In the genomic region with DNA sequence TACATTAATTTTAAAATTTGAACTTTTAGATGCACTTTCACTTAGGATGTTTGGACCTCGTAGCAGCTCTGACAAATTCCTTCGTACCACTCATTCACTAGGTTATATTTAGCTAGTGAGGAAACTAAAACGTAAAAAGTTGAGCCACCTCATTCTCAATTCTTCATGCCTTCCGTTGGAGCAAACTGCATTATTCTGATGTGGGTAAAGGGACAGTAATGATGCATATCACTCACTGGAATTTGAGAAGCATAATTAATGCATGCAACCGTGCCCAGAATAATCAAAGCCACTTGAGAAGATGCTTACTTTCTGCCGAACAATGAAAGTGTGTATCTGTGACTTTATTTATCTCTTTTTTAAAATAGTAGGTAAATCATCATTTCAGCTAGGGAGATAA, we compare ENCODE assay signal across 9 cellular contexts. TPM values are rescaled to one million over a fixed set of nuclear protein-coding genes. Genes with fewer than 3 reads are reported as not detected.
DNase-seq lines count a peak whose midpoint lies in the region; TF ChIP-seq lines count a peak whose summit lies in the region.
"Had no signal": no experiment of that assay in that cellular context is flagged by ENCODE, and none has a peak within 500 bp of the region (broad histone marks: within the 10 kb centered on the region; RNA-seq: fewer than 3 reads in every experiment).

No MANE protein-coding gene starts in this region.

- no peak for TF ChIP-seq POLR2A in lower leg skin (IDR thresholded peaks at IDR 0.05)

- no peaks in the 10 kb centered on the region for H3K9me3 Mint-ChIP-seq in activated naive CD4-positive, alpha-beta T cell treated with anti-CD3 and anti-CD28 coated beads for 36 hours

- peaks cover 48% of the 10 kb centered on the region for H3K36me3 Mint-ChIP-seq in activated naive CD4-positive, alpha-beta T cell treated with anti-CD3 and anti-CD28 coated beads for 36 hours (ENCODE audit: low read depth)

- no peaks in the 10 kb centered on the region for H3K27me3 Mint-ChIP-seq in activated naive CD4-positive, alpha-beta T cell treated with anti-CD3 and anti-CD28 coated beads for 36 hours (ENCODE audit: low read depth)

- 9 to 16% methylated on average over 6 of the region's 6 CpGs for WGBS in lower leg skin, 2 donors

- TF ChIP-seq CTCF in WI38 (IDR thresholded peaks at IDR 0.05; ENCODE audit: low read depth, low read length) = no peak
- TF ChIP-seq CTCF in fibroblast of villous mesenchyme (IDR thresholded peaks at IDR 0.05; ENCODE audit: insufficient read depth, low read depth, low read length) = no peak
- no peak for TF ChIP-seq CTCF in GM13977 (IDR thresholded peaks at IDR 0.05; ENCODE audit: extremely low read depth, insufficient read depth, missing control alignments)
- no peak for TF ChIP-seq CTCF in lower leg skin (IDR thresholded peaks at IDR 0.05)

- H3K4me1 ChIP-seq in subcutaneous abdominal adipose tissue (ENCODE audit: control insufficient read depth in 5 of 5, insufficient read depth in 5 of 5, low read length in 5 of 5) = peaks cover 5 to 39% (median 32%) of the 10 kb centered on the region in 5 donors

- H3K36me3 ChIP-seq in subcutaneous abdominal adipose tissue (ENCODE audit: control insufficient read depth in 5 of 5, insufficient read depth in 5 of 5, low read length in 5 of 5) = peaks cover 0 to 15% (median 10%) of the 10 kb centered on the region in 5 donors
- H3K36me3 ChIP-seq: ovary had no signal

- no peak for DNase-seq in activated naive CD4-positive, alpha-beta T cell treated with anti-CD3 and anti-CD28 coated beads for 36 hours
- no peak for DNase-seq in activated naive CD4-positive, alpha-beta T cell treated with anti-CD3 and anti-CD28 coated beads, Interleukin-2, amount 50 U/mL, for 16 hours
- peak; percentile 43 for DNase-seq in fibroblast of villous mesenchyme (ENCODE audit: low read depth)
- DNase-seq in NCI-H226 = no peak
- no peak for DNase-seq in GM13977 (ENCODE audit: low spot score)
- DNase-seq in lower leg skin (ENCODE audit: low spot score in 2 of 2) = no peak
- DNase-seq: ovary had no signal

- H3K27ac ChIP-seq in subcutaneous abdominal adipose tissue (ENCODE audit: low read depth, low read length) = peak overlapping the region; percentile 93
- H3K27ac ChIP-seq: ovary had no signal

- peaks cover 57% of the 10 kb centered on the region for H3K4me1 Mint-ChIP-seq in activated naive CD4-positive, alpha-beta T cell treated with anti-CD3 and anti-CD28 coated beads for 36 hours (ENCODE audit: low read depth)

- H3K4me3 ChIP-seq in WI38 (ENCODE audit: low read depth, low read length) = peak overlapping the region; percentile 83
- peak overlapping the region; percentile 95 for H3K4me3 ChIP-seq in fibroblast of villous mesenchyme (ENCODE audit: low read depth, low read length)
- H3K4me3 ChIP-seq in subcutaneous abdominal adipose tissue (ENCODE audit: low read depth in 1 of 5, low read length in 5 of 5) = no peak overlapping the region
- H3K4me3 ChIP-seq in lower leg skin (ENCODE audit: low read depth, poor library complexity, severe bottlenecking) = no peak overlapping the region
- H3K4me3 ChIP-seq: ovary had no signal

- H3K4me3 Mint-ChIP-seq in activated naive CD4-positive, alpha-beta T cell treated with anti-CD3 and anti-CD28 coated beads for 36 hours = peak overlapping the region; percentile 91

- no peaks in the 10 kb centered on the region for H3K9me3 ChIP-seq in subcutaneous abdominal adipose tissue (ENCODE audit: control insufficient read depth in 5 of 5, low read length in 5 of 5)
- H3K9me3 ChIP-seq: ovary had no signal

- CTCF ChIA-PET in activated naive CD4-positive, alpha-beta T cell treated with anti-CD3 and anti-CD28 coated beads for 36 hours (lab: Charles Lee) = interaction anchor here (1.2 to 1.6 kb wide), 2 partner anchors 87 to 164 kb away, joined by 3 to 6 read pairs; no protein-coding TSS in a partner anchor

- in situ Hi-C loops in GM13977 (cut with MboI; ENCODE audit: low pct_unique_long_range_greater_than_20kb, low sequenced_read_pairs, unreplicated experiment) = no loop called here

- H3K27ac Mint-ChIP-seq in activated naive CD4-positive, alpha-beta T cell treated with anti-CD3 and anti-CD28 coated beads for 36 hours = peak overlapping the region; percentile 100

- no peaks in the 10 kb centered on the region for H3K27me3 ChIP-seq in subcutaneous abdominal adipose tissue (ENCODE audit: control insufficient read depth in 5 of 5, insufficient read depth in 4 of 5, low read length in 5 of 5)
- H3K27me3 ChIP-seq: ovary had no signal

- H3K9ac ChIP-seq in subcutaneous abdominal adipose tissue (ENCODE audit: low read length in 5 of 5) = peak overlapping the region in 2 of 5 donors; percentile 1 to 26

- intact Hi-C loops in activated naive CD4-positive, alpha-beta T cell treated with anti-CD3 and anti-CD28 coated beads for 36 hours (cut with micrococcal nuclease) = no loop called here
- intact Hi-C loops in lower leg skin (cut with DNase I; ENCODE audit: low total_unique reads) = no loop called here

RNA-seq across cellular contexts. Expression of a gene that starts 2.2 kb away (rescaled TPM):
- 10 to 100 TPM; 74.3 to 78.6 TPM for total RNA-seq in activated naive CD4-positive, alpha-beta T cell treated with anti-CD3 and anti-CD28 coated beads for 36 hours
- 69.6 and 86.8 TPM in 2 replicates for total RNA-seq in fibroblast of villous mesenchyme
- total RNA-seq in lower leg skin = 10 to 100 TPM; 30.1 to 39.1 (median 34.5) TPM

RNA-seq across cellular contexts. Expression of a gene that starts 2.7 kb away (rescaled TPM):
- 10 to 100 TPM; 21.7 to 23.2 TPM for total RNA-seq in activated naive CD4-positive, alpha-beta T cell treated with anti-CD3 and anti-CD28 coated beads for 36 hours
- total RNA-seq in fibroblast of villous mesenchyme (18.0 and 21.2 TPM in 2 replicates), lower leg skin (10 to 100 TPM; 10.5 to 12.0 (median 11.4) TPM)

RNA-seq across cellular contexts. Expression of a gene that starts 36.8 kb away (rescaled TPM):
- under 1 TPM; 0.19 to 0.49 TPM for total RNA-seq in activated naive CD4-positive, alpha-beta T cell treated with anti-CD3 and anti-CD28 coated beads for 36 hours
- total RNA-seq in fibroblast of villous mesenchyme = 0.97 and 2.2 TPM in 2 replicates
- 1 to 10 TPM in 1 of 4 donors, under 1 TPM in 3; 0.34 to 2.7 (median 0.59) TPM for total RNA-seq in lower leg skin

Comparison
In these comparisons a context has a peak if more than half of its experiments do, and no peak if none do; other contexts are left out.
1. H3K4me3 ChIP-seq: peak in WI38 (single experiment) and fibroblast of villous mesenchyme (single experiment); none in subcutaneous abdominal adipose tissue (0 of 5) and lower leg skin (single experiment).